8 cellular contexts compared by ENCODE assay signal in genomic region chr7:64431838-64432237, GRCh38.
"Had no signal": no experiment of that assay in that cellular context is flagged by ENCODE, and none has a peak within 500 bp of the region (broad histone marks: within the 10 kb centered on the region; RNA-seq: fewer than 3 reads in every experiment).

No MANE protein-coding gene starts in this region.

- ATAC-seq: GM12878 had no signal

- DNase-seq: GDM1, GF-D8 had no signal

- FAIRE-seq: G401.6, GM12878, GM12891, GM12892, GM18507, GM19239 had no signal

- H3K4me3 ChIP-seq: GM12878 had no signal
